ENCODE assay signal across 1 cellular context in genomic region chr17:62064791-62065563, GRCh38.
TF ChIP-seq lines count a peak whose summit lies in the region.

Gene MED13, minus strand, starts transcription at chr17:62065278. Its CDS starts 73 bp downstream, at chr17:62065205.

TF ChIP-seq in K562, 482 proteins besides CTCF, POLR2A, EP300 and RAD21 (continued from another document and continues in another):
- TF ChIP-seq USF2 (CRISPR knock-in tag; IDR thresholded peaks at IDR 0.05): no peak
- TF ChIP-seq ATF6 (CRISPR knock-in tag; IDR thresholded peaks at IDR 0.05): peak; percentile 28; the same call in 1 of the 2 replicates
- no peak for TF ChIP-seq FOXJ2 (tag; IDR thresholded peaks at IDR 0.05)
- no peak for TF ChIP-seq DNMT1 (IDR thresholded peaks at IDR 0.05)
- no peak for TF ChIP-seq SAFB2 (IDR thresholded peaks at IDR 0.05; ENCODE audit: borderline replicate concordance, low read depth, low read length, severe bottlenecking)
- peak in 1 of 2 experiments; percentile 42; a peak in 1 of 4 replicates for TF ChIP-seq HDAC1 (IDR thresholded peaks at IDR 0.05)
- no peak for TF ChIP-seq CLOCK (CRISPR knock-in tag; IDR thresholded peaks at IDR 0.05; ENCODE audit: borderline replicate concordance)
- TF ChIP-seq RFX1 (IDR thresholded peaks at IDR 0.05): no peak
- TF ChIP-seq MED1 (CRISPR knock-in tag; IDR thresholded peaks at IDR 0.05; ENCODE audit: borderline replicate concordance): no peak
- TF ChIP-seq MEIS2 (IDR thresholded peaks at IDR 0.05; ENCODE audit: partially characterized antibody): no peak
- TF ChIP-seq ZNF384 (IDR thresholded peaks at IDR 0.05; ENCODE audit: low read depth, low read length): no peak
- no peak for TF ChIP-seq LARP7 (IDR thresholded peaks at IDR 0.05)
- no peak for TF ChIP-seq RBFOX2 (IDR thresholded peaks at IDR 0.05; ENCODE audit: low read depth, low read length)
- no peak for TF ChIP-seq DMBX1 (CRISPR knock-in tag; IDR thresholded peaks at IDR 0.05; ENCODE audit: borderline replicate concordance)
- TF ChIP-seq ZNF436 (CRISPR knock-in tag; IDR thresholded peaks at IDR 0.05): no peak
- TF ChIP-seq CTCFL (IDR thresholded peaks at IDR 0.05; ENCODE audit: borderline replicate concordance, insufficient read depth, low read depth, low read length, poor library complexity, severe bottlenecking): no peak
- no peak for TF ChIP-seq THRAP3 (IDR thresholded peaks at IDR 0.05; ENCODE audit: borderline replicate concordance)
- no peak for TF ChIP-seq RERE (CRISPR knock-in tag; IDR thresholded peaks at IDR 0.05; ENCODE audit: borderline replicate concordance)
- TF ChIP-seq ZNF609 (CRISPR knock-in tag; IDR thresholded peaks at IDR 0.05; ENCODE audit: borderline replicate concordance): no peak
- TF ChIP-seq CEBPZ (IDR thresholded peaks at IDR 0.05; ENCODE audit: borderline replicate concordance, low read depth, low read length): no peak
- no peak for TF ChIP-seq ZMIZ1 (IDR thresholded peaks at IDR 0.05; ENCODE audit: low read depth in 2 of 2, low read length in 2 of 2)
- no peak for TF ChIP-seq CSDE1 (IDR thresholded peaks at IDR 0.05)
- no peak for TF ChIP-seq RBM17 (IDR thresholded peaks at IDR 0.05; ENCODE audit: borderline replicate concordance, low read depth, low read length)
